Comparison of ENCODE assay signal across 18 cellular contexts in genomic region chr1:88708011-88708410, GRCh38.
"Had no signal": no experiment of that assay in that cellular context is flagged by ENCODE, and none has a peak within 500 bp of the region (broad histone marks: within the 10 kb centered on the region; RNA-seq: fewer than 3 reads in every experiment).

No MANE protein-coding gene starts in this region.

- ATAC-seq: heart left ventricle; left lobe of liver; naive thymus-derived CD4-positive, alpha-beta T cell; psoas muscle had no signal

- H3K4me3 ChIP-seq: heart left ventricle, psoas muscle, stomach, thoracic aorta, transverse colon had no signal

- DNase-seq: cortex of kidney; effector memory CD4-positive, alpha-beta T cell; erythroblast; heart left ventricle; hippocampal formation; kidney glomerular epithelial cell; mammary epithelial cell; naive thymus-derived CD4-positive, alpha-beta T cell; nephron progenitor cell; psoas muscle; small intestine; stimulated activated CD4-positive, alpha-beta T cell treated with anti-CD3 and anti-CD28 coated beads, Interleukin-12 subunit alpha, Interleukin-12 subunit beta, amount 100 ng/mL, for 4 hours; stimulated activated naive CD4-positive, alpha-beta T cell; stomach; substantia nigra; transverse colon had no signal
